In genomic region chr16:74186589-74186988, GRCh38 we compare ENCODE assay signal across 13 cellular contexts.
DNase-seq lines count a peak whose midpoint lies in the region; ATAC-seq and TF ChIP-seq lines count a peak whose summit lies in the region.
"Had no signal": no experiment of that assay in that cellular context is flagged by ENCODE, and none has a peak within 500 bp of the region (broad histone marks: within the 10 kb centered on the region; RNA-seq: fewer than 3 reads in every experiment).

No MANE protein-coding gene starts in this region.

- no peak for TF ChIP-seq CTCF in AG09319 (IDR thresholded peaks at IDR 0.05; ENCODE audit: low read depth, low read length)

- DNase-seq in AG09319 (ENCODE audit: extremely low read depth, low read depth) (peak; percentile 34), NCI-H1417 (lab: John Stamatoyannopoulos, UW) (peak in 2 of 3 experiments; percentile 29 to 81), NCI-H748 (lab: John Stamatoyannopoulos, UW; ENCODE audit: unreplicated experiment) (peak; percentile 91), fibroblast of the conjunctiva (ENCODE audit: low read depth) (peak; percentile 76), superior temporal gyrus (ENCODE audit: extremely low spot score) (no peak), CD1c-positive myeloid dendritic cell (ENCODE audit: extremely low spot score) (no peak), dermis blood vessel endothelial cell (no peak)
- DNase-seq in activated naive CD4-positive, alpha-beta T cell treated with anti-CD3 and anti-CD28 coated beads, Interleukin-2, amount 50 U/mL, for 72 hours (ENCODE audit: low spot score in 2 of 2): no peak
- DNase-seq: activated CD4-positive, CD25-positive, alpha-beta regulatory T cell; activated naive CD4-positive, alpha-beta T cell treated with anti-CD3 and anti-CD28 coated beads, Interleukin-2, amount 50 U/mL, for 16 hours; effector CD8-positive, alpha-beta T cell; stimulated activated naive B cell treated with anti-CD40 and anti-IgM and Interleukin-4, amounts not matched to agents 10 μg/mL and 1 μg/mL and 100 μg/mL, for 72 hours had no signal

- no peak overlapping the region for H3K27ac Mint-ChIP-seq in activated naive CD4-positive, alpha-beta T cell treated with anti-CD3 and anti-CD28 coated beads, Interleukin-2, amount 50 U/mL, for 72 hours
- H3K27ac Mint-ChIP-seq: stimulated activated naive B cell treated with anti-CD40 and anti-IgM and Interleukin-4, amounts not matched to agents 10 μg/mL and 1 μg/mL and 100 μg/mL, for 72 hours had no signal

- H3K36me3 Mint-ChIP-seq in activated naive CD4-positive, alpha-beta T cell treated with anti-CD3 and anti-CD28 coated beads, Interleukin-2, amount 50 U/mL, for 72 hours: no peaks in the 10 kb centered on the region

- ATAC-seq in activated naive CD4-positive, alpha-beta T cell treated with anti-CD3 and anti-CD28 coated beads, Interleukin-2, amount 50 U/mL, for 72 hours: no peak
- ATAC-seq: sciatic nerve; stimulated activated naive B cell treated with anti-CD40 and anti-IgM and Interleukin-4, amounts not matched to agents 10 μg/mL and 1 μg/mL and 100 μg/mL, for 72 hours had no signal

- H3K9me3 Mint-ChIP-seq in activated naive CD4-positive, alpha-beta T cell treated with anti-CD3 and anti-CD28 coated beads, Interleukin-2, amount 50 U/mL, for 72 hours: peaks cover 4 to 7% of the 10 kb centered on the region in 2 donors

Comparison
In these comparisons a context has a peak if more than half of its experiments do, and no peak if none do; other contexts are left out.
1. DNase-seq: peak in AG09319 (single experiment), NCI-H1417 (2 of 3), NCI-H748 (single experiment) and fibroblast of the conjunctiva (single experiment); none in superior temporal gyrus (single experiment), CD1c-positive myeloid dendritic cell (single experiment), dermis blood vessel endothelial cell (single experiment) and activated naive CD4-positive, alpha-beta T cell treated with anti-CD3 and anti-CD28 coated beads, Interleukin-2, amount 50 U/mL, for 72 hours (0 of 2).